Comparison of ENCODE assay signal across 1 cellular context in the genomic region with DNA sequence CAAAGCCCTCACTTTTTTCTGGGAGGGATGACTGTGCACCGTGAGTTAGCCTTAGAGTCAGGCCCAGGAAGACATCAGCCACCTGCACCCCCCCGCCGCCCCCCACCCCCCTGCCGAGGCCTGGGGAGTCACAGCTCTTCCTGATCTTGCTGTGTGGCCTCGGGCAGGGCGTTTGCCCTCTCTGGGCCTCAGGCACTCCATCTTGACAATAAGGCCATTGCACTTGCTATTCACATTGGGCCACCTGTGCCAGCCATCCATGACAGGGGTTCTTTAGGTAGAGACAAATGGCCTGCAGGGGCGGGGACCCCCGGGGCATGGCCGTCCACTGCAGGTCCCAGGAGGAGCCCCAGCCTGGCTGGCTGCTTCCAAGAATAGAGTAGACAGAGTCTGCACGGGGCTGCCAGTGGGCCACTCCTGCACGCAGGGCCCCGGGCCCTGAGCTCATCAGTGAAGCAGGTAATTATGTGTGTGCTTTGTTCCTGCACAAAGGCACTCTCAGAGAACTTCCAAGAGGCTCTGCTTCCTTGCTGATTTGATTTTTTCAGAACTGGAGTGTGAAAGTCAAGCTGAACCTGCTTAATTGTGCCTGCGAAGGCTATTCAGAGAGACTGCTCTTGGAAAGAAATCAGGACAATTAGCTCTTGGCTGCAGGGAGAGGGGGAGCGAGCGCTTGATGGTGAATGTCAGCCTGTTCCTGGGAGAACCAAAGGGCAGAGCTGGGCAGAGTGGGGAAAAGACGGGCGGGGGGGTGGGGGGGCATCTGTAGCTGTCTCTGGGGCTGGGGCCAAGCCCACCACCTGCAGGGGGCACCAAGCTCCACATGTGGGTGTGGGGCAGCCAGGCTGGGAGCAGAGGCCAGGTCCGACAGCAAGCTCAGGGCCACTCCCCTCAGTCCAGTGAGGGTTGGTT.
TF ChIP-seq lines count a peak whose summit lies in the region.

No MANE protein-coding gene starts in this region.

TF ChIP-seq in H1, 55 proteins besides CTCF, POLR2A, EP300 and RAD21:
- TF ChIP-seq SIX5 (IDR thresholded peaks at IDR 0.05; ENCODE audit: low read depth, low read length) (no peak), SP4 (IDR thresholded peaks at IDR 0.05; ENCODE audit: low read length) (no peak), TBP (IDR thresholded peaks at IDR 0.05; ENCODE audit: low read depth, low read length) (no peak), CBX8 (IDR thresholded peaks at IDR 0.05; ENCODE audit: borderline replicate concordance, low read depth, low read length) (no peak), POU5F1 (IDR thresholded peaks at IDR 0.05; ENCODE audit: low read depth, low read length) (no peak), SAP30 (IDR thresholded peaks at IDR 0.05; ENCODE audit: insufficient read depth, insufficient replicate concordance, low read length) (no peak), BCL11A (IDR thresholded peaks at IDR 0.05; ENCODE audit: low read depth in 2 of 2, low read length in 2 of 2) (no peak), CTBP2 (IDR thresholded peaks at IDR 0.05; ENCODE audit: borderline replicate concordance, insufficient read depth, insufficient read length, low read length) (no peak), PHF8 (conservative IDR thresholded peaks at IDR 0.05; ENCODE audit: low read depth, low read length) (no peak), RFX5 (IDR thresholded peaks at IDR 0.05; ENCODE audit: borderline replicate concordance, low read depth, low read length) (no peak), MAFK (IDR thresholded peaks at IDR 0.05; ENCODE audit: low read depth, low read length) (no peak)
- TF ChIP-seq, protein P1, sequence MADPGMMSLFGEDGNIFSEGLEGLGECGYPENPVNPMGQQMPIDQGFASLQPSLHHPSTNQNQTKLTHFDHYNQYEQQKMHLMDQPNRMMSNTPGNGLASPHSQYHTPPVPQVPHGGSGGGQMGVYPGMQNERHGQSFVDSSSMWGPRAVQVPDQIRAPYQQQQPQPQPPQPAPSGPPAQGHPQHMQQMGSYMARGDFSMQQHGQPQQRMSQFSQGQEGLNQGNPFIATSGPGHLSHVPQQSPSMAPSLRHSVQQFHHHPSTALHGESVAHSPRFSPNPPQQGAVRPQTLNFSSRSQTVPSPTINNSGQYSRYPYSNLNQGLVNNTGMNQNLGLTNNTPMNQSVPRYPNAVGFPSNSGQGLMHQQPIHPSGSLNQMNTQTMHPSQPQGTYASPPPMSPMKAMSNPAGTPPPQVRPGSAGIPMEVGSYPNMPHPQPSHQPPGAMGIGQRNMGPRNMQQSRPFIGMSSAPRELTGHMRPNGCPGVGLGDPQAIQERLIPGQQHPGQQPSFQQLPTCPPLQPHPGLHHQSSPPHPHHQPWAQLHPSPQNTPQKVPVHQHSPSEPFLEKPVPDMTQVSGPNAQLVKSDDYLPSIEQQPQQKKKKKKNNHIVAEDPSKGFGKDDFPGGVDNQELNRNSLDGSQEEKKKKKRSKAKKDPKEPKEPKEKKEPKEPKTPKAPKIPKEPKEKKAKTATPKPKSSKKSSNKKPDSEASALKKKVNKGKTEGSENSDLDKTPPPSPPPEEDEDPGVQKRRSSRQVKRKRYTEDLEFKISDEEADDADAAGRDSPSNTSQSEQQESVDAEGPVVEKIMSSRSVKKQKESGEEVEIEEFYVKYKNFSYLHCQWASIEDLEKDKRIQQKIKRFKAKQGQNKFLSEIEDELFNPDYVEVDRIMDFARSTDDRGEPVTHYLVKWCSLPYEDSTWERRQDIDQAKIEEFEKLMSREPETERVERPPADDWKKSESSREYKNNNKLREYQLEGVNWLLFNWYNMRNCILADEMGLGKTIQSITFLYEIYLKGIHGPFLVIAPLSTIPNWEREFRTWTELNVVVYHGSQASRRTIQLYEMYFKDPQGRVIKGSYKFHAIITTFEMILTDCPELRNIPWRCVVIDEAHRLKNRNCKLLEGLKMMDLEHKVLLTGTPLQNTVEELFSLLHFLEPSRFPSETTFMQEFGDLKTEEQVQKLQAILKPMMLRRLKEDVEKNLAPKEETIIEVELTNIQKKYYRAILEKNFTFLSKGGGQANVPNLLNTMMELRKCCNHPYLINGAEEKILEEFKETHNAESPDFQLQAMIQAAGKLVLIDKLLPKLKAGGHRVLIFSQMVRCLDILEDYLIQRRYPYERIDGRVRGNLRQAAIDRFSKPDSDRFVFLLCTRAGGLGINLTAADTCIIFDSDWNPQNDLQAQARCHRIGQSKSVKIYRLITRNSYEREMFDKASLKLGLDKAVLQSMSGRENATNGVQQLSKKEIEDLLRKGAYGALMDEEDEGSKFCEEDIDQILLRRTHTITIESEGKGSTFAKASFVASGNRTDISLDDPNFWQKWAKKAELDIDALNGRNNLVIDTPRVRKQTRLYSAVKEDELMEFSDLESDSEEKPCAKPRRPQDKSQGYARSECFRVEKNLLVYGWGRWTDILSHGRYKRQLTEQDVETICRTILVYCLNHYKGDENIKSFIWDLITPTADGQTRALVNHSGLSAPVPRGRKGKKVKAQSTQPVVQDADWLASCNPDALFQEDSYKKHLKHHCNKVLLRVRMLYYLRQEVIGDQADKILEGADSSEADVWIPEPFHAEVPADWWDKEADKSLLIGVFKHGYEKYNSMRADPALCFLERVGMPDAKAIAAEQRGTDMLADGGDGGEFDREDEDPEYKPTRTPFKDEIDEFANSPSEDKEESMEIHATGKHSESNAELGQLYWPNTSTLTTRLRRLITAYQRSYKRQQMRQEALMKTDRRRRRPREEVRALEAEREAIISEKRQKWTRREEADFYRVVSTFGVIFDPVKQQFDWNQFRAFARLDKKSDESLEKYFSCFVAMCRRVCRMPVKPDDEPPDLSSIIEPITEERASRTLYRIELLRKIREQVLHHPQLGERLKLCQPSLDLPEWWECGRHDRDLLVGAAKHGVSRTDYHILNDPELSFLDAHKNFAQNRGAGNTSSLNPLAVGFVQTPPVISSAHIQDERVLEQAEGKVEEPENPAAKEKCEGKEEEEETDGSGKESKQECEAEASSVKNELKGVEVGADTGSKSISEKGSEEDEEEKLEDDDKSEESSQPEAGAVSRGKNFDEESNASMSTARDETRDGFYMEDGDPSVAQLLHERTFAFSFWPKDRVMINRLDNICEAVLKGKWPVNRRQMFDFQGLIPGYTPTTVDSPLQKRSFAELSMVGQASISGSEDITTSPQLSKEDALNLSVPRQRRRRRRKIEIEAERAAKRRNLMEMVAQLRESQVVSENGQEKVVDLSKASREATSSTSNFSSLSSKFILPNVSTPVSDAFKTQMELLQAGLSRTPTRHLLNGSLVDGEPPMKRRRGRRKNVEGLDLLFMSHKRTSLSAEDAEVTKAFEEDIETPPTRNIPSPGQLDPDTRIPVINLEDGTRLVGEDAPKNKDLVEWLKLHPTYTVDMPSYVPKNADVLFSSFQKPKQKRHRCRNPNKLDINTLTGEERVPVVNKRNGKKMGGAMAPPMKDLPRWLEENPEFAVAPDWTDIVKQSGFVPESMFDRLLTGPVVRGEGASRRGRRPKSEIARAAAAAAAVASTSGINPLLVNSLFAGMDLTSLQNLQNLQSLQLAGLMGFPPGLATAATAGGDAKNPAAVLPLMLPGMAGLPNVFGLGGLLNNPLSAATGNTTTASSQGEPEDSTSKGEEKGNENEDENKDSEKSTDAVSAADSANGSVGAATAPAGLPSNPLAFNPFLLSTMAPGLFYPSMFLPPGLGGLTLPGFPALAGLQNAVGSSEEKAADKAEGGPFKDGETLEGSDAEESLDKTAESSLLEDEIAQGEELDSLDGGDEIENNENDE (IDR thresholded peaks at IDR 0.05; ENCODE audit: insufficient replicate concordance, low read length): no peak
- TF ChIP-seq, protein P2, sequence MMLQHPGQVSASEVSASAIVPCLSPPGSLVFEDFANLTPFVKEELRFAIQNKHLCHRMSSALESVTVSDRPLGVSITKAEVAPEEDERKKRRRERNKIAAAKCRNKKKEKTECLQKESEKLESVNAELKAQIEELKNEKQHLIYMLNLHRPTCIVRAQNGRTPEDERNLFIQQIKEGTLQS (IDR thresholded peaks at IDR 0.05; ENCODE audit: insufficient read depth, low read depth, low read length): no peak
- TF ChIP-seq, protein P3, sequence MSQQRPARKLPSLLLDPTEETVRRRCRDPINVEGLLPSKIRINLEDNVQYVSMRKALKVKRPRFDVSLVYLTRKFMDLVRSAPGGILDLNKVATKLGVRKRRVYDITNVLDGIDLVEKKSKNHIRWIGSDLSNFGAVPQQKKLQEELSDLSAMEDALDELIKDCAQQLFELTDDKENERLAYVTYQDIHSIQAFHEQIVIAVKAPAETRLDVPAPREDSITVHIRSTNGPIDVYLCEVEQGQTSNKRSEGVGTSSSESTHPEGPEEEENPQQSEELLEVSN (IDR thresholded peaks at IDR 0.05): no peak
